Comparison of ENCODE assay signal across 1 cellular context in genomic region chr6:15370730-15371129, GRCh38.
TF ChIP-seq lines count a peak whose summit lies in the region.

No MANE protein-coding gene starts in this region.

TF ChIP-seq in K562, 482 proteins besides CTCF, POLR2A, EP300 and RAD21 (continued from another document):
- no peak for TF ChIP-seq THAP12 (CRISPR knock-in tag; IDR thresholded peaks at IDR 0.05)
- TF ChIP-seq ATF3 (IDR thresholded peaks at IDR 0.05), result peak; percentile 81
- no peak for TF ChIP-seq ATF3 (CRISPR knock-in tag; conservative IDR thresholded peaks at IDR 0.05)
- no peak for TF ChIP-seq NR0B1 (IDR thresholded peaks at IDR 0.05; ENCODE audit: partially characterized antibody)
- TF ChIP-seq ATF1 (CRISPR knock-in tag; IDR thresholded peaks at IDR 0.05), result no peak
- no peak for TF ChIP-seq ATF1 (tag; IDR thresholded peaks at IDR 0.05)
- peak; percentile 40; the same call in 1 of the 2 replicates for TF ChIP-seq JUND (IDR thresholded peaks at IDR 0.05; ENCODE audit: borderline replicate concordance, low read depth, low read length)
- no peak for TF ChIP-seq JUND (tag; IDR thresholded peaks at IDR 0.05; ENCODE audit: borderline replicate concordance, low read depth, low read length)
- no peak for TF ChIP-seq ZNF431 (CRISPR knock-in tag; IDR thresholded peaks at IDR 0.05)
- TF ChIP-seq MXI1 (IDR thresholded peaks at IDR 0.05; ENCODE audit: low read depth, low read length), result no peak
- TF ChIP-seq SRF (CRISPR knock-in tag; IDR thresholded peaks at IDR 0.05), result no peak
- TF ChIP-seq RNF2 (IDR thresholded peaks at IDR 0.05), result no peak
- no peak for TF ChIP-seq ZFP1 (CRISPR knock-in tag; IDR thresholded peaks at IDR 0.05)
- TF ChIP-seq CBFA2T3 (IDR thresholded peaks at IDR 0.05), result 0 out of 2 replicates have a peak, but pooled peaks have one; percentile 8
- TF ChIP-seq TCF3 (CRISPR knock-in tag; IDR thresholded peaks at IDR 0.05), result peak; percentile 37; the same call in 1 of the 2 replicates
- no peak for TF ChIP-seq RBM22 (IDR thresholded peaks at IDR 0.05; ENCODE audit: low read depth, low read length, poor library complexity, severe bottlenecking)
- TF ChIP-seq CEBPB (tag; IDR thresholded peaks at IDR 0.05), result peak; percentile 53; the same call in 1 of the 2 replicates
- TF ChIP-seq SOX6 (IDR thresholded peaks at IDR 0.05), result no peak
- no peak for TF ChIP-seq ILK (tag; IDR thresholded peaks at IDR 0.05; ENCODE audit: borderline replicate concordance, low read depth)
- TF ChIP-seq CEBPG (CRISPR knock-in tag; IDR thresholded peaks at IDR 0.05), result peak; percentile 72
- TF ChIP-seq CEBPG (tag; conservative IDR thresholded peaks at IDR 0.05 in 1 of 2, IDR thresholded peaks at IDR 0.05 in 1 of 2), result peak; percentile 61 to 75; a peak in 3 of 4 replicates
- TF ChIP-seq ZNF174 (CRISPR knock-in tag; IDR thresholded peaks at IDR 0.05), result no peak
- TF ChIP-seq CBFB (CRISPR knock-in tag; IDR thresholded peaks at IDR 0.05), result no peak
- 0 out of 2 replicates have a peak, but pooled peaks have one; percentile 13 for TF ChIP-seq CBFA2T2 (conservative IDR thresholded peaks at IDR 0.05)
- peak; percentile 14; a peak in 1 of 4 replicates for TF ChIP-seq TRIM24 (IDR thresholded peaks at IDR 0.05)
TF ChIP-seq in K562: peak in this region for 8.
